In the genomic region with DNA sequence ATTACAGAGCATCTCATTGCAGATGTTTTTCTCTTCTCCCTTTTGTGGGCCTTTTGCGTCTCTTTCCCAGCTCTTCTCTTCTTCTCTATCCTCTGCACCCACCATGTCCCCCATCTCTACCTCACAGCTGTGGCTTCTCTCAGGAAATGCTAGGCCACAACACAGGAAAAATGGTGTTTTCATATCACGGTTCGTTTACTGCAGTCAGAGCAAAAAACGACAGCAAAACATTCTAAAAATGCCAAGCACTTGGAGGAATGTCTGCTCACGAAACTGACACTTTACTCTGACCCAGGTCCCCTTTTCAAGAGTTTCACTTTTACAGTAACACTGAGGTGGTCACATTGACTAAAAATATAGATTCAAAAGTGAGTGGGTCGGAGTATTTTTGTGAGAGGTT, we compare ENCODE assay signal across 8 cellular contexts.
DNase-seq lines count a peak whose midpoint lies in the region; ATAC-seq and TF ChIP-seq lines count a peak whose summit lies in the region.

No MANE protein-coding gene starts in this region.

- no peak for TF ChIP-seq CTCF in foreskin fibroblast (IDR thresholded peaks at IDR 0.05; ENCODE audit: low read depth, low read length)

- ATAC-seq in HG02973 (IDR thresholded peaks at IDR 0.05; ENCODE audit: unreplicated experiment): peak; percentile 96
- peak; percentile 82 for ATAC-seq in stimulated activated naive CD8-positive, alpha-beta T cell treated with anti-CD3 and anti-CD28 coated beads, Interleukin-15, amount 100 ng/mL, for 72 hours

- CTCF ChIA-PET in activated naive CD4-positive, alpha-beta T cell treated with anti-CD3 and anti-CD28 coated beads, Interleukin-2, amount 10 ng/mL, durations not matched to agents 7 days and 5 days (lab: Charles Lee): no interaction called here
- CTCF ChIA-PET in activated CD4-positive, alpha-beta memory T cell treated with anti-CD3 and anti-CD28 coated beads, Interleukin-2, amount 10 ng/mL, durations not matched to agents 7 days and 5 days (lab: Charles Lee): interaction anchor here (0.6 to 1.1 kb wide), 2 partner anchors 9 to 614 kb away, joined by 3 read pairs; no protein-coding TSS in a partner anchor

- peaks cover 33% of the 10 kb centered on the region for H3K36me3 Mint-ChIP-seq in activated naive CD4-positive, alpha-beta T cell treated with anti-CD3 and anti-CD28 coated beads, Interleukin-2, amount 10 ng/mL, durations not matched to agents 7 days and 5 days
- peaks cover 30% of the 10 kb centered on the region for H3K36me3 Mint-ChIP-seq in activated CD4-positive, alpha-beta memory T cell treated with anti-CD3 and anti-CD28 coated beads, Interleukin-2, amount 10 ng/mL, durations not matched to agents 7 days and 5 days (ENCODE audit: low read depth)

- peak overlapping the region; percentile 18 for H3K4me3 Mint-ChIP-seq in activated naive CD4-positive, alpha-beta T cell treated with anti-CD3 and anti-CD28 coated beads, Interleukin-2, amount 10 ng/mL, durations not matched to agents 7 days and 5 days
- peak overlapping the region; percentile 31 for H3K4me3 Mint-ChIP-seq in activated CD4-positive, alpha-beta memory T cell treated with anti-CD3 and anti-CD28 coated beads, Interleukin-2, amount 10 ng/mL, durations not matched to agents 7 days and 5 days
- H3K4me3 Mint-ChIP-seq in stimulated activated naive CD8-positive, alpha-beta T cell treated with anti-CD3 and anti-CD28 coated beads, Interleukin-15, amount 100 ng/mL, for 72 hours: peak overlapping the region; percentile 51 to 55

- peaks cover 10% of the 10 kb centered on the region for H3K27me3 Mint-ChIP-seq in activated naive CD4-positive, alpha-beta T cell treated with anti-CD3 and anti-CD28 coated beads, Interleukin-2, amount 10 ng/mL, durations not matched to agents 7 days and 5 days
- H3K27me3 Mint-ChIP-seq in activated CD4-positive, alpha-beta memory T cell treated with anti-CD3 and anti-CD28 coated beads, Interleukin-2, amount 10 ng/mL, durations not matched to agents 7 days and 5 days: peaks cover 5% of the 10 kb centered on the region
- peaks cover 24% of the 10 kb centered on the region for H3K27me3 Mint-ChIP-seq in stimulated activated naive CD8-positive, alpha-beta T cell treated with anti-CD3 and anti-CD28 coated beads, Interleukin-15, amount 100 ng/mL, for 72 hours

- H3K4me1 Mint-ChIP-seq in activated naive CD4-positive, alpha-beta T cell treated with anti-CD3 and anti-CD28 coated beads, Interleukin-2, amount 10 ng/mL, durations not matched to agents 7 days and 5 days: peaks cover 88% of the 10 kb centered on the region
- H3K4me1 Mint-ChIP-seq in activated CD4-positive, alpha-beta memory T cell treated with anti-CD3 and anti-CD28 coated beads, Interleukin-2, amount 10 ng/mL, durations not matched to agents 7 days and 5 days: peaks cover 78% of the 10 kb centered on the region
- peaks cover 63% of the 10 kb centered on the region for H3K4me1 Mint-ChIP-seq in stimulated activated naive CD8-positive, alpha-beta T cell treated with anti-CD3 and anti-CD28 coated beads, Interleukin-15, amount 100 ng/mL, for 72 hours

- DNase-seq in activated naive CD4-positive, alpha-beta T cell treated with anti-CD3 and anti-CD28 coated beads, Interleukin-2, amount 10 ng/mL, durations not matched to agents 7 days and 5 days: peak; percentile 50
- DNase-seq in activated naive CD4-positive, alpha-beta T cell (lab: John Stamatoyannopoulos, UW): no peak
- peak; percentile 22 for DNase-seq in activated CD4-positive, alpha-beta memory T cell treated with anti-CD3 and anti-CD28 coated beads, Interleukin-2, amount 10 ng/mL, durations not matched to agents 7 days and 5 days
- DNase-seq in stimulated activated naive CD8-positive, alpha-beta T cell treated with anti-CD3 and anti-CD28 coated beads, Interleukin-15, amount 100 ng/mL, for 72 hours: peak in 1 of 2 donors; percentile 21
- DNase-seq in GF-D8 (lab: John Stamatoyannopoulos, UW) (no peak), OCI-M1 (lab: John Stamatoyannopoulos, UW) (no peak), foreskin fibroblast (no peak)

- H3K9me3 Mint-ChIP-seq in activated naive CD4-positive, alpha-beta T cell treated with anti-CD3 and anti-CD28 coated beads, Interleukin-2, amount 10 ng/mL, durations not matched to agents 7 days and 5 days: peaks cover 23% of the 10 kb centered on the region
- H3K9me3 Mint-ChIP-seq in activated CD4-positive, alpha-beta memory T cell treated with anti-CD3 and anti-CD28 coated beads, Interleukin-2, amount 10 ng/mL, durations not matched to agents 7 days and 5 days: peaks cover 12% of the 10 kb centered on the region
- H3K9me3 Mint-ChIP-seq in stimulated activated naive CD8-positive, alpha-beta T cell treated with anti-CD3 and anti-CD28 coated beads, Interleukin-15, amount 100 ng/mL, for 72 hours: peaks cover 0 to 4% of the 10 kb centered on the region in 2 donors

- H3K4me3 ChIP-seq in foreskin fibroblast (ENCODE audit: low read depth in 1 of 2, low read length in 2 of 2): no peak overlapping the region

- POLR2A ChIA-PET in activated CD4-positive, alpha-beta memory T cell treated with anti-CD3 and anti-CD28 coated beads, Interleukin-2, amount 10 ng/mL, durations not matched to agents 7 days and 5 days (lab: Charles Lee): interaction anchor here (0.7 to 0.9 kb wide), 3 partner anchors 9 to 13 kb away, joined by 3 to 4 read pairs (median 3); no protein-coding TSS in a partner anchor

- peak overlapping the region; percentile 78 for H3K27ac Mint-ChIP-seq in activated naive CD4-positive, alpha-beta T cell treated with anti-CD3 and anti-CD28 coated beads, Interleukin-2, amount 10 ng/mL, durations not matched to agents 7 days and 5 days
- peak overlapping the region; percentile 74 for H3K27ac Mint-ChIP-seq in activated CD4-positive, alpha-beta memory T cell treated with anti-CD3 and anti-CD28 coated beads, Interleukin-2, amount 10 ng/mL, durations not matched to agents 7 days and 5 days
- H3K27ac Mint-ChIP-seq in stimulated activated naive CD8-positive, alpha-beta T cell treated with anti-CD3 and anti-CD28 coated beads, Interleukin-15, amount 100 ng/mL, for 72 hours: peak overlapping the region in 1 of 2 donors; percentile 75

Comparison
In these comparisons a context has a peak if more than half of its experiments do, and no peak if none do; other contexts are left out.
1. DNase-seq: peak in activated naive CD4-positive, alpha-beta T cell treated with anti-CD3 and anti-CD28 coated beads, Interleukin-2, amount 10 ng/mL, durations not matched to agents 7 days and 5 days (single experiment) and activated CD4-positive, alpha-beta memory T cell treated with anti-CD3 and anti-CD28 coated beads, Interleukin-2, amount 10 ng/mL, durations not matched to agents 7 days and 5 days (single experiment); none in activated naive CD4-positive, alpha-beta T cell (0 of 4), GF-D8 (single experiment), OCI-M1 (single experiment) and foreskin fibroblast (0 of 2).
2. Peak in every context shown above with its lines, with median percentiles within 50 percentile points of each other: H3K4me3 Mint-ChIP-seq.